In the genomic region with DNA sequence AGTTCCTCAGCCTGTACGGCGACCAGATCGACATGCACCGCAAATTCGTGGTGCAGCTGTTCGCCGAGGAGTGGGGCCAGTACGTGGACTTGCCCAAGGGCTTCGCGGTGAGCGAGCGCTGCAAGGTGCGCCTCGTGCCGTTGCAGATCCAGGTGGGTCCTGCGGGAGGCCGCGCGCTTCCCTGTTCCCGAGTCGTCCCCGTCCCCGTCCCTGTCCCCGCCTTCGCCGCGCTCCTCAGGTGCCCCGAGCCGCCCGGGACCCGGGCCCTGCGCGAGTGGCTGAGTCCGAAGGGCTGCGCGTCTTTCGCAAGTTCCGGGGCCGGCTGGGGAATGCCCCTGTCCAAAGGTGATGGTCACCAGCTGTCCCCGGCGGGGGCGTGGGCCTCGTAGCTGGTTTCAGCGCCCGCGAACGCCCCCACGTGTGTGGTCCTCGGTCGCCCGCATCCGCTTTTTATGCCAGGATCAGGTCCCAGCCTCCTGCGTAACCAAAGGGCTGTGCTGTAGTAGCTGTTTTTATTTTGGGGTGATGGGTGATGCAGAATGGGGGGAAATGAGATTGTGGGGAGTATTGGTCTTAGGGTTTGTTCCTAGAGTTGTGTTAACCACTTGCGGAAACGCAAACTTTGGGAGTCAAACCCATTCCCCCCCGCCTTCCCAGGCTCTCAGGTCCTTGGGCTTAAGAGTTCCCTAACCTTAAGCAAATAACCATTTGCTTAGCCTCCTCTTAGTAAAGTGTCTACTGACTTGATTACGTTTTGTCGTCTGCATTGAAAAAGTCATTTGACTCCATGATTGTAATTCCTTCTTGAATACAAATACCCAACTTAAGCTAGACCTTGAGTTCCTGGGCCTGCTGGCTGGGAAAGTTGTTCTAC, we compare ENCODE assay signal across 8 cellular contexts. TPM values are rescaled to one million over a fixed set of nuclear protein-coding genes. Genes with fewer than 3 reads are reported as not detected.
A peak's percentile ranks its signal among the peaks of the same experiment; 100 is the strongest.
DNase-seq lines count a peak whose midpoint lies in the region; ATAC-seq and TF ChIP-seq lines count a peak whose summit lies in the region.

No MANE protein-coding gene starts in this region.

- no peaks in the 10 kb centered on the region for H4K20me1 ChIP-seq in PC-3 (ENCODE audit: low read length)

- peak overlapping the region; percentile 75 for H3K4me3 Mint-ChIP-seq in activated naive CD4-positive, alpha-beta T cell treated with anti-CD3 and anti-CD28 coated beads for 36 hours
- H3K4me3 Mint-ChIP-seq in osteocyte (ENCODE audit: unreplicated experiment): peak overlapping the region; percentile 74

- DNase-seq in C1 segment of cervical spinal cord (lab: John Stamatoyannopoulos, UW) (peak in 9 of 14 donors; percentile 50 to 78 (median 69)), PC-3 (peak; percentile 34), Right ventricle myocardium inferior (ENCODE audit: missing footprints) (peak; percentile 87), osteocyte (ENCODE audit: extremely low spot score, unreplicated experiment) (peak; percentile 86), upper lobe of right lung (peak; percentile 91)
- peak; percentile 48 for DNase-seq in activated naive CD4-positive, alpha-beta T cell treated with anti-CD3 and anti-CD28 coated beads for 36 hours

- POLR2A ChIA-PET in PC-3 (lab: Charles Lee; ENCODE audit: unreplicated experiment): no interaction called here

- H3K9me3 ChIP-seq in PC-3 (ENCODE audit: low read length) (no peaks in the 10 kb centered on the region), upper lobe of right lung (no peaks in the 10 kb centered on the region)

- H3K79me2 ChIP-seq in PC-3 (ENCODE audit: low read length): peaks cover 51% of the 10 kb centered on the region

- H3K27ac ChIP-seq in PC-3 (ENCODE audit: low read length) (no peak overlapping the region), upper lobe of right lung (peak overlapping the region; percentile 87)

- H3K27me3 ChIP-seq in PC-3 (ENCODE audit: low read length) (peaks cover 15% of the 10 kb centered on the region), upper lobe of right lung (no peaks in the 10 kb centered on the region)

- intact Hi-C loops in PC-3 (cut with micrococcal nuclease) (loop anchor here (1.0 kb wide), 1 partner anchor 190 kb away; no protein-coding TSS in a partner anchor), Right ventricle myocardium inferior (cut with DNase I) (loop anchor here (5.0 kb wide), 1 partner anchor 188 kb away; no protein-coding TSS in a partner anchor), upper lobe of right lung (cut with DNase I) (no loop called here)
- intact Hi-C loops in activated naive CD4-positive, alpha-beta T cell treated with anti-CD3 and anti-CD28 coated beads for 36 hours (cut with micrococcal nuclease): loop anchor here (1.0 to 10.0 kb wide), 9 partner anchors 31 to 1982 kb away; partner anchors contain the start of genes PRRC1 and SLC12A2

- TSS peak; percentile 43 for BruUV-seq in PC-3 (replicated peaks; lab: Mats Ljungman, UMichigan)

- peak overlapping the region; percentile 67 for H2AFZ ChIP-seq in PC-3 (ENCODE audit: low read length)

- no peaks in the 10 kb centered on the region for H3F3A ChIP-seq in PC-3 (ENCODE audit: low read length, unreplicated experiment)

- TF ChIP-seq CTCF in PC-3 (conservative IDR thresholded peaks at IDR 0.05; ENCODE audit: low read depth, low read length) (peak; percentile 27; the same call in 1 of the 2 replicates), osteocyte (IDR thresholded peaks at IDR 0.05) (no peak), upper lobe of right lung (IDR thresholded peaks at IDR 0.05) (peak; percentile 3)

- H3K4me3 ChIP-seq in PC-3 (ENCODE audit: low read length) (peak overlapping the region; percentile 86), upper lobe of right lung (peak overlapping the region; percentile 83)

- H3K36me3 Mint-ChIP-seq in activated naive CD4-positive, alpha-beta T cell treated with anti-CD3 and anti-CD28 coated beads for 36 hours (ENCODE audit: low read depth): peaks cover 1% of the 10 kb centered on the region
- H3K36me3 Mint-ChIP-seq in osteocyte (ENCODE audit: unreplicated experiment): no peaks in the 10 kb centered on the region

- CTCF ChIA-PET in PC-3 (lab: Charles Lee): interaction anchor here (0.8 kb wide), 1 partner anchor 10 kb away, joined by 3 read pairs; no protein-coding TSS in a partner anchor
- CTCF ChIA-PET in activated naive CD4-positive, alpha-beta T cell treated with anti-CD3 and anti-CD28 coated beads for 36 hours (lab: Charles Lee): interaction anchor here (0.9 to 4.2 kb wide), 5 partner anchors 22 to 673 kb away, joined by 3 to 24 read pairs (median 3); no protein-coding TSS in a partner anchor

- H3K9ac ChIP-seq in PC-3 (ENCODE audit: low read length): peak overlapping the region; percentile 74

- peaks cover 6% of the 10 kb centered on the region for H3K27me3 Mint-ChIP-seq in activated naive CD4-positive, alpha-beta T cell treated with anti-CD3 and anti-CD28 coated beads for 36 hours (ENCODE audit: low read depth)
- H3K27me3 Mint-ChIP-seq in osteocyte (ENCODE audit: unreplicated experiment): peaks cover 27% of the 10 kb centered on the region

- ATAC-seq in GM19043 (IDR thresholded peaks at IDR 0.05; ENCODE audit: low read depth, unreplicated experiment): peak; percentile 33
- ATAC-seq in HG03196 (IDR thresholded peaks at IDR 0.05; ENCODE audit: unreplicated experiment): peak; percentile 46
- ATAC-seq in PC-3: peak; percentile 44
- ATAC-seq in Right ventricle myocardium inferior: peak; percentile 63
- peak; percentile 71 for ATAC-seq in upper lobe of right lung

- no peaks in the 10 kb centered on the region for H3K9me3 Mint-ChIP-seq in activated naive CD4-positive, alpha-beta T cell treated with anti-CD3 and anti-CD28 coated beads for 36 hours
- H3K9me3 Mint-ChIP-seq in osteocyte (ENCODE audit: unreplicated experiment): no peaks in the 10 kb centered on the region

- peak overlapping the region; percentile 37 for H3K27ac Mint-ChIP-seq in activated naive CD4-positive, alpha-beta T cell treated with anti-CD3 and anti-CD28 coated beads for 36 hours
- no peak overlapping the region for H3K27ac Mint-ChIP-seq in osteocyte (ENCODE audit: unreplicated experiment)

- H3K36me3 ChIP-seq in PC-3 (ENCODE audit: low read depth, low read length) (no peaks in the 10 kb centered on the region), upper lobe of right lung (no peaks in the 10 kb centered on the region)

- no peaks in the 10 kb centered on the region for H3K9me2 ChIP-seq in PC-3 (replicated peaks; ENCODE audit: low read length)

- H3K4me1 Mint-ChIP-seq in activated naive CD4-positive, alpha-beta T cell treated with anti-CD3 and anti-CD28 coated beads for 36 hours (ENCODE audit: low read depth): peaks cover 32% of the 10 kb centered on the region
- H3K4me1 Mint-ChIP-seq in osteocyte (ENCODE audit: unreplicated experiment): peaks cover 12% of the 10 kb centered on the region

- peak overlapping the region; percentile 87 for H3K4me2 ChIP-seq in PC-3 (ENCODE audit: low read length)

- H3K4me1 ChIP-seq in PC-3 (ENCODE audit: insufficient read depth, low read length): peaks cover 21% of the 10 kb centered on the region; the same call in 1 of the 2 replicates
- H3K4me1 ChIP-seq in upper lobe of right lung: peaks cover 11% of the 10 kb centered on the region

RNA-seq across cellular contexts. Expression of gene ISOC1, which starts 0.6 kb away (rescaled TPM):
- total RNA-seq in PC-3 (2014; rRNA removed): 24.3 and 27.3 TPM in 2 replicates
- total RNA-seq in activated naive CD4-positive, alpha-beta T cell treated with anti-CD3 and anti-CD28 coated beads for 36 hours: 10 to 100 TPM; 25.9 to 27.4 TPM
- total RNA-seq in Right ventricle myocardium inferior: 120 TPM
- 7.0 and 7.2 TPM in 2 replicates for total RNA-seq in osteocyte
- 22.0 TPM for total RNA-seq in upper lobe of right lung

Comparison
In these comparisons a context has a peak if more than half of its experiments do, and no peak if none do; other contexts are left out.
1. DNase-seq: peak in every context shown above with its lines; median percentile 91 in upper lobe of right lung; 87 in Right ventricle myocardium inferior; 86 in osteocyte; 69 in C1 segment of cervical spinal cord; 48 in activated naive CD4-positive, alpha-beta T cell treated with anti-CD3 and anti-CD28 coated beads for 36 hours; 34 in PC-3.